In the genomic region with DNA sequence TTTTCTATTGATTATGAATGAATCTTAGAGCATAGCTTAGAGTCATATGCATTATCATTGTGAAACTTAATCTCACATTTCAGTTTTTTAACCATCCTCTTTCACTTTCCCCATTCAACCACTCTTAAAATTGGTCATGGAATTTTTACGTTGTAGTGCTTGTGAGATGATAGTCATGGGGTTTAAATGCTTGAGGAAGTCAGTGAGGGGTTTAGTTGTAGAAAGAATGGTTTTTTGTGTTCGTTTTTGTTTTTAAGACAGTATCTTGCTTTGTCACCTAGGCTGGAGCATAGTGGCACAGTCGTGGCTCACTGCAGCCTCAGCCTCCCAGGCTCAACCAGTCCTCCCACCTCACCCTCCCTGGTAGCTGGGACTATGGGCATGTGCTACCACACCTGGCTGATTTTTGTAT, we compare ENCODE assay signal across 8 cellular contexts. TPM values are rescaled to one million over a fixed set of nuclear protein-coding genes. Genes with fewer than 3 reads are reported as not detected.
DNase-seq lines count a peak whose midpoint lies in the region; ATAC-seq lines count a peak whose summit lies in the region.

No MANE protein-coding gene starts in this region.

- intact Hi-C loops in activated CD4-positive, alpha-beta T cell treated with anti-CD3 and anti-CD28 coated beads, Interleukin-2, amount 10 ng/mL, durations not matched to agents 24 days and 14 days (cut with micrococcal nuclease), result loop anchor here (1.0 to 5.0 kb wide), 8 partner anchors 18 to 836 kb away; partner anchors contain the start of gene SNX30

- peaks cover 36% of the 10 kb centered on the region for H3K36me3 Mint-ChIP-seq in activated CD4-positive, alpha-beta T cell treated with anti-CD3 and anti-CD28 coated beads, Interleukin-2, amount 10 ng/mL, durations not matched to agents 24 days and 14 days (ENCODE audit: low read depth)
- peaks cover 49% of the 10 kb centered on the region for H3K36me3 Mint-ChIP-seq in activated CD4-positive, alpha-beta memory T cell treated with anti-CD3 and anti-CD28 coated beads, Interleukin-2, amount 10 ng/mL, durations not matched to agents 7 days and 5 days (ENCODE audit: low read depth)
- H3K36me3 Mint-ChIP-seq in stimulated activated memory B cell treated with anti-CD40 and anti-IgM and Interleukin-4, amounts not matched to agents 10 μg/mL and 1 μg/mL and 100 μg/mL, for 72 hours, result peaks cover 49% of the 10 kb centered on the region

- H3K4me1 Mint-ChIP-seq in activated CD4-positive, alpha-beta T cell treated with anti-CD3 and anti-CD28 coated beads, Interleukin-2, amount 10 ng/mL, durations not matched to agents 24 days and 14 days, result peaks cover 38% of the 10 kb centered on the region
- H3K4me1 Mint-ChIP-seq in activated CD4-positive, alpha-beta memory T cell treated with anti-CD3 and anti-CD28 coated beads, Interleukin-2, amount 10 ng/mL, durations not matched to agents 7 days and 5 days, result peaks cover 31% of the 10 kb centered on the region
- peaks cover 78% of the 10 kb centered on the region for H3K4me1 Mint-ChIP-seq in stimulated activated memory B cell treated with anti-CD40 and anti-IgM and Interleukin-4, amounts not matched to agents 10 μg/mL and 1 μg/mL and 100 μg/mL, for 72 hours

- H3K27me3 Mint-ChIP-seq in activated CD4-positive, alpha-beta T cell treated with anti-CD3 and anti-CD28 coated beads, Interleukin-2, amount 10 ng/mL, durations not matched to agents 24 days and 14 days, result no peaks in the 10 kb centered on the region
- no peaks in the 10 kb centered on the region for H3K27me3 Mint-ChIP-seq in activated CD4-positive, alpha-beta memory T cell treated with anti-CD3 and anti-CD28 coated beads, Interleukin-2, amount 10 ng/mL, durations not matched to agents 7 days and 5 days
- no peaks in the 10 kb centered on the region for H3K27me3 Mint-ChIP-seq in stimulated activated memory B cell treated with anti-CD40 and anti-IgM and Interleukin-4, amounts not matched to agents 10 μg/mL and 1 μg/mL and 100 μg/mL, for 72 hours

- POLR2A ChIA-PET in activated CD4-positive, alpha-beta memory T cell treated with anti-CD3 and anti-CD28 coated beads, Interleukin-2, amount 10 ng/mL, durations not matched to agents 7 days and 5 days (lab: Charles Lee), result interaction anchor here (1.1 to 3.5 kb wide), 5 partner anchors 10 to 21 kb away, joined by 3 to 19 read pairs (median 4); partner anchors contain the start of gene UGCG

- peak overlapping the region; percentile 89 for H3K27ac Mint-ChIP-seq in activated CD4-positive, alpha-beta T cell treated with anti-CD3 and anti-CD28 coated beads, Interleukin-2, amount 10 ng/mL, durations not matched to agents 24 days and 14 days
- no peak overlapping the region for H3K27ac Mint-ChIP-seq in activated CD4-positive, alpha-beta memory T cell treated with anti-CD3 and anti-CD28 coated beads, Interleukin-2, amount 10 ng/mL, durations not matched to agents 7 days and 5 days
- peak overlapping the region; percentile 86 for H3K27ac Mint-ChIP-seq in stimulated activated memory B cell treated with anti-CD40 and anti-IgM and Interleukin-4, amounts not matched to agents 10 μg/mL and 1 μg/mL and 100 μg/mL, for 72 hours

- peak; percentile 74 for DNase-seq in activated CD4-positive, alpha-beta T cell treated with anti-CD3 and anti-CD28 coated beads, Interleukin-2, amount 10 ng/mL, durations not matched to agents 24 days and 14 days
- DNase-seq in activated CD4-positive, alpha-beta T cell treated with anti-CD3 and anti-CD28 coated beads for 1 hour, result no peak
- DNase-seq in activated CD4-positive, alpha-beta memory T cell treated with anti-CD3 and anti-CD28 coated beads, Interleukin-2, amount 10 ng/mL, durations not matched to agents 7 days and 5 days, result peak; percentile 20
- DNase-seq in SKM-1 (lab: John Stamatoyannopoulos, UW; ENCODE audit: unreplicated experiment) (no peak), NCI-H1417 (lab: John Stamatoyannopoulos, UW) (no peak), C1 segment of cervical spinal cord (lab: John Stamatoyannopoulos, UW) (no peak)

- CTCF ChIA-PET in activated CD4-positive, alpha-beta memory T cell treated with anti-CD3 and anti-CD28 coated beads, Interleukin-2, amount 10 ng/mL, durations not matched to agents 7 days and 5 days (lab: Charles Lee), result interaction anchor here (0.6 to 2.0 kb wide), 4 partner anchors 9 to 113 kb away, joined by 3 to 8 read pairs (median 3); no protein-coding TSS in a partner anchor

- ATAC-seq in HG02938 (IDR thresholded peaks at IDR 0.05; ENCODE audit: unreplicated experiment), result peak; percentile 82
- peak; percentile 81 for ATAC-seq in stimulated activated memory B cell treated with anti-CD40 and anti-IgM and Interleukin-4, amounts not matched to agents 10 μg/mL and 1 μg/mL and 100 μg/mL, for 72 hours

- peak overlapping the region; percentile 3 for H3K4me3 Mint-ChIP-seq in activated CD4-positive, alpha-beta T cell treated with anti-CD3 and anti-CD28 coated beads, Interleukin-2, amount 10 ng/mL, durations not matched to agents 24 days and 14 days
- H3K4me3 Mint-ChIP-seq in activated CD4-positive, alpha-beta memory T cell treated with anti-CD3 and anti-CD28 coated beads, Interleukin-2, amount 10 ng/mL, durations not matched to agents 7 days and 5 days, result no peak overlapping the region
- peak overlapping the region; percentile 30 for H3K4me3 Mint-ChIP-seq in stimulated activated memory B cell treated with anti-CD40 and anti-IgM and Interleukin-4, amounts not matched to agents 10 μg/mL and 1 μg/mL and 100 μg/mL, for 72 hours

- no peaks in the 10 kb centered on the region for H3K9me3 Mint-ChIP-seq in activated CD4-positive, alpha-beta T cell treated with anti-CD3 and anti-CD28 coated beads, Interleukin-2, amount 10 ng/mL, durations not matched to agents 24 days and 14 days
- H3K9me3 Mint-ChIP-seq in activated CD4-positive, alpha-beta memory T cell treated with anti-CD3 and anti-CD28 coated beads, Interleukin-2, amount 10 ng/mL, durations not matched to agents 7 days and 5 days, result no peaks in the 10 kb centered on the region
- H3K9me3 Mint-ChIP-seq in stimulated activated memory B cell treated with anti-CD40 and anti-IgM and Interleukin-4, amounts not matched to agents 10 μg/mL and 1 μg/mL and 100 μg/mL, for 72 hours, result no peaks in the 10 kb centered on the region

RNA-seq across cellular contexts. Expression of gene UGCG, which starts 19.6 kb away (rescaled TPM):
- total RNA-seq in activated CD4-positive, alpha-beta T cell treated with anti-CD3 and anti-CD28 coated beads, Interleukin-2, amount 10 ng/mL, durations not matched to agents 24 days and 14 days, result 19.9 and 22.4 TPM in 2 replicates
- total RNA-seq in activated CD4-positive, alpha-beta memory T cell treated with anti-CD3 and anti-CD28 coated beads, Interleukin-2, amount 10 ng/mL, durations not matched to agents 7 days and 5 days, result 10 to 100 TPM; 20.9 to 21.4 TPM

Comparison
In these comparisons a context has a peak if more than half of its experiments do, and no peak if none do; other contexts are left out.
1. DNase-seq: peak in activated CD4-positive, alpha-beta T cell treated with anti-CD3 and anti-CD28 coated beads, Interleukin-2, amount 10 ng/mL, durations not matched to agents 24 days and 14 days (single experiment) and activated CD4-positive, alpha-beta memory T cell treated with anti-CD3 and anti-CD28 coated beads, Interleukin-2, amount 10 ng/mL, durations not matched to agents 7 days and 5 days (single experiment); none in activated CD4-positive, alpha-beta T cell treated with anti-CD3 and anti-CD28 coated beads for 1 hour (single experiment), SKM-1 (single experiment), NCI-H1417 (0 of 3) and C1 segment of cervical spinal cord (0 of 14).